24 cellular contexts compared by ENCODE assay signal in genomic region chr4:96149911-96150310, GRCh38.
A peak's percentile ranks its signal among the peaks of the same experiment; 100 is the strongest.
DNase-seq lines count a peak whose midpoint lies in the region; ATAC-seq and TF ChIP-seq lines count a peak whose summit lies in the region.
"Had no signal": no experiment of that assay in that cellular context is flagged by ENCODE, and none has a peak within 500 bp of the region (broad histone marks: within the 10 kb centered on the region; RNA-seq: fewer than 3 reads in every experiment).

No MANE protein-coding gene starts in this region.

- no peaks in the 10 kb centered on the region for H3K9me3 Mint-ChIP-seq in MCF 10A (ENCODE audit: unreplicated experiment)
- H3K9me3 Mint-ChIP-seq in activated naive CD4-positive, alpha-beta T cell treated with anti-CD3 and anti-CD28 coated beads, Interleukin-2, amount 50 U/mL, for 72 hours: no peaks in the 10 kb centered on the region

- H2BK120ac ChIP-seq in mesenchymal stem cell (ENCODE audit: low read depth, low read length): no peak overlapping the region

- BruUV-seq in mammary epithelial cell (replicated peaks; lab: Mats Ljungman, UMichigan) (no TSS peak), MCF 10A (replicated peaks; lab: Mats Ljungman, UMichigan) (no TSS peak)

- TF ChIP-seq CTCF in mammary epithelial cell (conservative IDR thresholded peaks at IDR 0.05 in 1 of 2, IDR thresholded peaks at IDR 0.05 in 1 of 2; ENCODE audit: extremely low read depth in 1 of 2, insufficient read depth in 1 of 2, low read depth in 1 of 2, low read length in 2 of 2): no peak
- TF ChIP-seq CTCF in MCF 10A (IDR thresholded peaks at IDR 0.05; ENCODE audit: unreplicated experiment): no peak
- TF ChIP-seq CTCF in cardiac fibroblast (IDR thresholded peaks at IDR 0.05; ENCODE audit: low read depth, low read length): no peak
- no peak for TF ChIP-seq CTCF in smooth muscle cell (IDR thresholded peaks at IDR 0.05; ENCODE audit: borderline replicate concordance, insufficient read depth, poor library complexity, severe bottlenecking)
- no peak for TF ChIP-seq CTCF in suprapubic skin (IDR thresholded peaks at IDR 0.05)

- no peaks in the 10 kb centered on the region for H3K27me3 Mint-ChIP-seq in MCF 10A (ENCODE audit: insufficient read depth, unreplicated experiment)
- H3K27me3 Mint-ChIP-seq: activated naive CD8-positive, alpha-beta T cell; CD4-positive, CD25-positive, alpha-beta regulatory T cell; central memory CD8-positive, alpha-beta T cell; stimulated activated naive CD8-positive, alpha-beta T cell treated with anti-CD3 and anti-CD28 coated beads, Interleukin-15, Interleukin-2, amounts not matched to agents 100 ng/mL and 50 ng/mL, for 24 hours had no signal

- no peak for ATAC-seq in activated naive CD4-positive, alpha-beta T cell treated with anti-CD3 and anti-CD28 coated beads, Interleukin-2, amount 50 U/mL, for 72 hours
- ATAC-seq: activated CD4-positive, CD25-positive, alpha-beta regulatory T cell treated with anti-CD3 and anti-CD28 coated beads, Interleukin-2, amount 50 U/mL, for 24 hours had no signal

- POLR2A ChIA-PET in MCF 10A (lab: Yijun Ruan, JAX): no interaction called here

- no peak overlapping the region for H3K27ac ChIP-seq in mammary epithelial cell (ENCODE audit: insufficient read depth, low read depth, low read length)
- H3K27ac ChIP-seq in mesenchymal stem cell (ENCODE audit: low read length, poor library complexity, severe bottlenecking): no peak overlapping the region
- peak overlapping the region; percentile 52 for H3K27ac ChIP-seq in smooth muscle cell (ENCODE audit: low read depth)
- no peak overlapping the region for H3K27ac ChIP-seq in suprapubic skin
- H3K27ac ChIP-seq: prostate gland, SJCRH30 had no signal

- no peaks in the 10 kb centered on the region for H4K20me1 ChIP-seq in mammary epithelial cell (ENCODE audit: insufficient read depth, low read length)
- no peaks in the 10 kb centered on the region for H4K20me1 ChIP-seq in smooth muscle cell (ENCODE audit: low read depth)

- no peak overlapping the region for H2AK5ac ChIP-seq in mesenchymal stem cell (ENCODE audit: low read length, severe bottlenecking)

- H2BK15ac ChIP-seq in mesenchymal stem cell (ENCODE audit: low read depth, poor library complexity, severe bottlenecking): no peak overlapping the region

- dilution Hi-C loops in mammary epithelial cell (cut with HindIII; ENCODE audit: low sequenced_read_pairs): no loop called here

- no peak overlapping the region for H3K23ac ChIP-seq in mesenchymal stem cell (ENCODE audit: low read length in 2 of 2)

- no peak for TF ChIP-seq POLR2A in suprapubic skin (IDR thresholded peaks at IDR 0.05)

- 90% methylated on average over 4 of the region's 6 CpGs for WGBS in mammary epithelial cell (ENCODE audit: low coverage, missing lambda C conversion rate)
- 51% methylated on average over 5 of the region's 6 CpGs for WGBS in mesenchymal stem cell
- WGBS in smooth muscle cell (ENCODE audit: low lambda C conversion rate): 53% methylated on average over 6 of the region's 6 CpGs
- 62% methylated on average over 6 of the region's 6 CpGs for WGBS in suprapubic skin

- no peak overlapping the region for H3K4me2 ChIP-seq in mammary epithelial cell (ENCODE audit: insufficient read depth, low read depth, low read length)
- no peak overlapping the region for H3K4me2 ChIP-seq in mesenchymal stem cell (ENCODE audit: low read length, poor library complexity, severe bottlenecking)
- peak overlapping the region; percentile 75 for H3K4me2 ChIP-seq in smooth muscle cell

- CTCF ChIA-PET in mammary epithelial cell (lab: Charles Lee; ENCODE audit: low non-redundant PET) (no interaction called here), MCF 10A (lab: Yijun Ruan, JAX) (no interaction called here)

- no peaks in the 10 kb centered on the region for H3K27me3 ChIP-seq in mammary epithelial cell (ENCODE audit: insufficient read depth, low read length)
- H3K27me3 ChIP-seq in mesenchymal stem cell (ENCODE audit: control insufficient read depth in 1 of 2, insufficient read depth in 1 of 2, low read length in 2 of 2): no peaks in the 10 kb centered on the region
- H3K27me3 ChIP-seq in smooth muscle cell (ENCODE audit: low read depth): no peaks in the 10 kb centered on the region
- no peaks in the 10 kb centered on the region for H3K27me3 ChIP-seq in suprapubic skin
- H3K27me3 ChIP-seq: SJCRH30 had no signal

- H3K4ac ChIP-seq in mesenchymal stem cell (ENCODE audit: low read depth in 1 of 2, low read length in 2 of 2): no peak overlapping the region

- H3K4me3 Mint-ChIP-seq in MCF 10A (ENCODE audit: unreplicated experiment): no peak overlapping the region
- H3K4me3 Mint-ChIP-seq: activated naive CD8-positive, alpha-beta T cell; CD4-positive, CD25-positive, alpha-beta regulatory T cell; central memory CD8-positive, alpha-beta T cell; stimulated activated naive CD8-positive, alpha-beta T cell treated with anti-CD3 and anti-CD28 coated beads, Interleukin-15, Interleukin-2, amounts not matched to agents 100 ng/mL and 50 ng/mL, for 24 hours had no signal

- H3F3A ChIP-seq in smooth muscle cell (ENCODE audit: low read depth): no peaks in the 10 kb centered on the region

- H3K9ac ChIP-seq in mammary epithelial cell (ENCODE audit: insufficient read depth, low read length) (no peak overlapping the region), mesenchymal stem cell (ENCODE audit: low read length) (no peak overlapping the region), smooth muscle cell (ENCODE audit: low read depth) (no peak overlapping the region)

- H4K91ac ChIP-seq in mesenchymal stem cell (ENCODE audit: low read length): no peak overlapping the region

- H3K79me2 ChIP-seq in mammary epithelial cell (ENCODE audit: insufficient read depth, low read length): no peaks in the 10 kb centered on the region
- H3K79me2 ChIP-seq in smooth muscle cell (ENCODE audit: low read depth): no peaks in the 10 kb centered on the region

- no peaks in the 10 kb centered on the region for H3K4me1 Mint-ChIP-seq in MCF 10A (ENCODE audit: insufficient read depth, unreplicated experiment)
- H3K4me1 Mint-ChIP-seq: CD4-positive, CD25-positive, alpha-beta regulatory T cell; central memory CD8-positive, alpha-beta T cell had no signal

- H2AFZ ChIP-seq in mammary epithelial cell (ENCODE audit: low read depth, low read length): peak overlapping the region; percentile 20
- H2AFZ ChIP-seq in mesenchymal stem cell (ENCODE audit: low read depth, low read length): no peak overlapping the region
- H2AFZ ChIP-seq in smooth muscle cell (ENCODE audit: low read depth): peak overlapping the region; percentile 76

- in situ Hi-C loops in mammary epithelial cell (cut with MboI; ENCODE audit: low sequenced_read_pairs in 2 of 2): no loop called here

- no peaks in the 10 kb centered on the region for H3K4me1 ChIP-seq in mammary epithelial cell (ENCODE audit: insufficient read depth, low read length)
- H3K4me1 ChIP-seq in mesenchymal stem cell (ENCODE audit: control insufficient read depth, insufficient read depth, low read depth, low read length): no peaks in the 10 kb centered on the region
- peaks cover 9% of the 10 kb centered on the region for H3K4me1 ChIP-seq in smooth muscle cell (ENCODE audit: low read depth)
- no peaks in the 10 kb centered on the region for H3K4me1 ChIP-seq in suprapubic skin
- H3K4me1 ChIP-seq: prostate gland, SJCRH30 had no signal

- H3K14ac ChIP-seq in mesenchymal stem cell (ENCODE audit: low read length in 2 of 2): no peak overlapping the region

- no peak overlapping the region for H3K4me3 ChIP-seq in mammary epithelial cell (replicated peaks in 1 of 3; ENCODE audit: insufficient read depth in 1 of 3, low read depth in 2 of 3, low read length in 3 of 3)
- no peak overlapping the region for H3K4me3 ChIP-seq in cardiac fibroblast (replicated peaks in 1 of 2; ENCODE audit: low read depth in 2 of 2, low read length in 2 of 2)
- H3K4me3 ChIP-seq in mesenchymal stem cell (ENCODE audit: insufficient read depth in 1 of 2, low read depth in 1 of 2, low read length in 2 of 2): no peak overlapping the region
- peak overlapping the region; percentile 9 for H3K4me3 ChIP-seq in smooth muscle cell
- no peak overlapping the region for H3K4me3 ChIP-seq in suprapubic skin
- H3K4me3 ChIP-seq: prostate gland, SJCRH30 had no signal

- no peak overlapping the region for H3K27ac Mint-ChIP-seq in MCF 10A (ENCODE audit: low read depth, unreplicated experiment)
- H3K27ac Mint-ChIP-seq in activated naive CD4-positive, alpha-beta T cell treated with anti-CD3 and anti-CD28 coated beads, Interleukin-2, amount 50 U/mL, for 72 hours: no peak overlapping the region
- H3K27ac Mint-ChIP-seq: activated naive CD8-positive, alpha-beta T cell; CD4-positive, CD25-positive, alpha-beta regulatory T cell; stimulated activated naive CD8-positive, alpha-beta T cell treated with anti-CD3 and anti-CD28 coated beads, Interleukin-15, Interleukin-2, amounts not matched to agents 100 ng/mL and 50 ng/mL, for 24 hours had no signal

- no peak overlapping the region for H4K8ac ChIP-seq in mesenchymal stem cell (ENCODE audit: low read length)

- no peak overlapping the region for H2BK5ac ChIP-seq in mesenchymal stem cell (ENCODE audit: low read depth, low read length, poor library complexity, severe bottlenecking)

- intact Hi-C loops in mammary epithelial cell (cut with micrococcal nuclease) (no loop called here), MCF 10A (cut with micrococcal nuclease) (no loop called here)

- no peaks in the 10 kb centered on the region for H3K9me3 ChIP-seq in mammary epithelial cell (replicated peaks; ENCODE audit: insufficient read depth, low read length)
- H3K9me3 ChIP-seq in mesenchymal stem cell (ENCODE audit: control insufficient read depth, low read length): peaks cover 3% of the 10 kb centered on the region
- H3K9me3 ChIP-seq in smooth muscle cell (replicated peaks; ENCODE audit: low read depth): no peaks in the 10 kb centered on the region
- H3K9me3 ChIP-seq in suprapubic skin: no peaks in the 10 kb centered on the region
- H3K9me3 ChIP-seq: prostate gland, SJCRH30 had no signal

- no peak overlapping the region for H2BK12ac ChIP-seq in mesenchymal stem cell (ENCODE audit: low read length in 2 of 2)

- no peaks in the 10 kb centered on the region for H3K79me1 ChIP-seq in mesenchymal stem cell (replicated peaks; ENCODE audit: low read length, poor library complexity, severe bottlenecking)

- no peak overlapping the region for H3K18ac ChIP-seq in mesenchymal stem cell (ENCODE audit: low read depth in 1 of 2, low read length in 2 of 2)

- DNase-seq in mammary epithelial cell: no peak
- DNase-seq in MCF 10A (ENCODE audit: unreplicated experiment): no peak
- peak; percentile 47 to 54 for DNase-seq in cardiac fibroblast (ENCODE audit: low read depth in 2 of 2)
- DNase-seq in mesenchymal stem cell: peak; percentile 79
- no peak for DNase-seq in smooth muscle cell (lab: John Stamatoyannopoulos, UW; ENCODE audit: unreplicated experiment)
- DNase-seq in suprapubic skin (ENCODE audit: low spot score in 2 of 2): no peak
- DNase-seq in NCI-H82 (lab: John Stamatoyannopoulos, UW): no peak
- no peak for DNase-seq in activated naive CD4-positive, alpha-beta T cell treated with anti-CD3 and anti-CD28 coated beads, Interleukin-2, amount 50 U/mL, for 72 hours (ENCODE audit: low spot score in 2 of 2)
- DNase-seq: 8988T; activated CD4-positive, alpha-beta T cell treated with anti-CD3 and anti-CD28 coated beads, Interleukin-2, amount 50 U/mL, for 48 hours; activated CD8-positive, alpha-beta memory T cell treated with anti-CD3 and anti-CD28 coated beads, Interleukin-2, amount 50 U/mL, for 4 hours; aorta; CD4-positive, CD25-positive, alpha-beta regulatory T cell; dermis blood vessel endothelial cell; islet precursor cell; NCI-H1105 treated with DMSO at 0.1 percent for 48 hours; NCI-H1930; NCI-H526; SJCRH30 had no signal

- TF ChIP-seq EP300 in suprapubic skin (IDR thresholded peaks at IDR 0.05): no peak

- no peaks in the 10 kb centered on the region for H3K36me3 Mint-ChIP-seq in MCF 10A (ENCODE audit: insufficient read depth, unreplicated experiment)
- no peaks in the 10 kb centered on the region for H3K36me3 Mint-ChIP-seq in activated naive CD4-positive, alpha-beta T cell treated with anti-CD3 and anti-CD28 coated beads, Interleukin-2, amount 50 U/mL, for 72 hours
- H3K36me3 Mint-ChIP-seq: activated naive CD8-positive, alpha-beta T cell; CD4-positive, CD25-positive, alpha-beta regulatory T cell had no signal

- H3K36me3 ChIP-seq in mammary epithelial cell (ENCODE audit: insufficient read depth, low read length): no peaks in the 10 kb centered on the region
- no peaks in the 10 kb centered on the region for H3K36me3 ChIP-seq in mesenchymal stem cell (ENCODE audit: control insufficient read depth in 1 of 2, insufficient read depth in 2 of 2, low read depth in 1 of 2, low read length in 2 of 2)
- H3K36me3 ChIP-seq in smooth muscle cell (ENCODE audit: low read depth): no peaks in the 10 kb centered on the region
- no peaks in the 10 kb centered on the region for H3K36me3 ChIP-seq in suprapubic skin
- H3K36me3 ChIP-seq: prostate gland, SJCRH30 had no signal

Comparison
In these comparisons a context has a peak if more than half of its experiments do, and no peak if none do; other contexts are left out.
1. DNase-seq: peak in cardiac fibroblast (2 of 2) and mesenchymal stem cell (single experiment); none in mammary epithelial cell (single experiment), MCF 10A (single experiment), smooth muscle cell (single experiment), suprapubic skin (0 of 2), NCI-H82 (single experiment) and activated naive CD4-positive, alpha-beta T cell treated with anti-CD3 and anti-CD28 coated beads, Interleukin-2, amount 50 U/mL, for 72 hours (0 of 2).